8 cellular contexts compared by ENCODE assay signal in the genomic region with DNA sequence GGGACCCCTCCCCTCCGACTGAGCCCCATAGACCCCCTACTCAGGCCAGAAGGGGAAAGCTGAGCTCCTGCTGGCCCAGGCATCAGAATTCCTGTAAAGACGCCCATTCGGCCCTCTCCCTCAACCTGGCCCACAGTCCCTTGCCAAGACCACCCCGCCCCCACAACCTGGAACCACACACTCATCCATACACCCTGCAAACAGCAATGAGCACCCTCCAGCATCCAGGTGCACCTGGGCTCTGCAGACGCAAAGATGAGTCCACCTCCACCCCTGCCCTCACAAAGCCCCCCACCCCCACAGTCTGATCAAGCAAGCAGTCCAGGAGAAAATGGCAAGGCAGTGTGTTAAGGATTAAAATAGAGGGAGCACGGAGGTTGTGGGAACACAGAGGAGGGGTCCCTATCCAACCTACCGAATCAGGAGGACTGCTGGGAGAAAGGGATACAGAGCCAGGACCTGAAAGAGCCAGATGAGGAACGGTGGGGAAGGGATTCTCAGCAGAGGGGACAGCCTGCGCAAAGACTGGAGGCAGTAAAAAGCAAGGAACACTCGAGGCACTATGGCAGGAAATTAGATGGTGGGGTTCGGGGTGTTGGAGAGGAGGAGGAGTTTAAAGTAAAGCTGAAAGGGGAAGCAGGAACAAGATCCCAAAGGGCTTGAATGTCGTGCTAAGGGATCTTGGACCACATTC.
DNase-seq lines count a peak whose midpoint lies in the region; ATAC-seq and TF ChIP-seq lines count a peak whose summit lies in the region.

No MANE protein-coding gene starts in this region.

- peak overlapping the region; percentile 55 for H2BK5ac ChIP-seq in neuronal stem cell (ENCODE audit: low read length)

- peak; percentile 72 for DNase-seq in NCI-H1105 (lab: John Stamatoyannopoulos, UW)
- no peak for DNase-seq in colonic mucosa
- no peak for DNase-seq in neuronal stem cell (ENCODE audit: low spot score)
- no peak for DNase-seq in mucosa of gallbladder (ENCODE audit: low spot score)
- DNase-seq in NCI-H226, result no peak
- DNase-seq in stimulated activated CD4-positive, alpha-beta T cell treated with anti-CD3 and anti-CD28 coated beads, Interleukin-4, amount 100 ng/mL, for 24 hours, result no peak

- H3K18ac ChIP-seq in neuronal stem cell (ENCODE audit: low read length), result peak overlapping the region; percentile 92

- H3K27ac ChIP-seq in BLaER1 treated with 17β-estradiol and CSF1 and Interleukin-3, amounts not matched to agents 10 nM and 100 nM, result no peak overlapping the region
- H3K27ac ChIP-seq in colonic mucosa (peak overlapping the region; percentile 83), neuronal stem cell (replicated peaks; ENCODE audit: low read length) (no peak overlapping the region)

- intact Hi-C loops in colonic mucosa (cut with DNase I), result no loop called here

- H3K14ac ChIP-seq in neuronal stem cell (ENCODE audit: low read length), result no peak overlapping the region

- no peak for TF ChIP-seq CTCF in colonic mucosa (IDR thresholded peaks at IDR 0.05)

- H4K91ac ChIP-seq in neuronal stem cell (ENCODE audit: low read depth, low read length, poor library complexity), result no peak overlapping the region

- H3K23ac ChIP-seq in neuronal stem cell (ENCODE audit: low read depth, low read length, poor library complexity), result peak overlapping the region; percentile 95

- no peak for ATAC-seq in GM19397 (IDR thresholded peaks at IDR 0.05; ENCODE audit: unreplicated experiment)

- no peak overlapping the region for H2AK5ac ChIP-seq in neuronal stem cell (ENCODE audit: low read depth, low read length)

- H3K4me3 ChIP-seq in BLaER1 treated with 17β-estradiol and CSF1 and Interleukin-3, amounts not matched to agents 10 nM and 100 nM, result peak overlapping the region in 7 of 10 experiments; percentile 7 to 59 (median 48); a peak in 7 of 20 replicates
- H3K4me3 ChIP-seq in colonic mucosa, result peak overlapping the region; percentile 30
- peak overlapping the region; percentile 60 to 71 for H3K4me3 ChIP-seq in neuronal stem cell (ENCODE audit: low read length in 2 of 2)

- no peak overlapping the region for H4K8ac ChIP-seq in neuronal stem cell (ENCODE audit: low read depth, low read length)

- no peaks in the 10 kb centered on the region for H3K36me3 ChIP-seq in BLaER1 treated with 17β-estradiol and CSF1 and Interleukin-3, amounts not matched to agents 10 nM and 100 nM
- no peaks in the 10 kb centered on the region for H3K36me3 ChIP-seq in colonic mucosa
- no peaks in the 10 kb centered on the region for H3K36me3 ChIP-seq in neuronal stem cell (replicated peaks in 1 of 2; ENCODE audit: control insufficient read depth in 2 of 2, insufficient read depth in 2 of 2, low read length in 2 of 2)

- peaks cover 11 to 28% (median 22%) of the 10 kb centered on the region in 10 experiments for H3K4me1 ChIP-seq in BLaER1 treated with 17β-estradiol and CSF1 and Interleukin-3, amounts not matched to agents 10 nM and 100 nM
- H3K4me1 ChIP-seq in colonic mucosa (peaks cover 10% of the 10 kb centered on the region), neuronal stem cell (ENCODE audit: control insufficient read depth in 2 of 2, insufficient read depth in 1 of 2, low read depth in 1 of 2, low read length in 2 of 2) (peaks cover 23 to 31% of the 10 kb centered on the region in 2 donors)

- peaks cover 0 to 31% (median 12%) of the 10 kb centered on the region in 11 experiments; a peak in 10 of 22 replicates for H4K20me1 ChIP-seq in BLaER1 treated with 17β-estradiol and CSF1 and Interleukin-3, amounts not matched to agents 10 nM and 100 nM

- peak overlapping the region; percentile 58 to 88 (median 79); a peak in 21 of 22 replicates for H3K4me2 ChIP-seq in BLaER1 treated with 17β-estradiol and CSF1 and Interleukin-3, amounts not matched to agents 10 nM and 100 nM
- peak overlapping the region; percentile 74 for H3K4me2 ChIP-seq in neuronal stem cell (ENCODE audit: insufficient read depth, low read length, poor library complexity, severe bottlenecking)

- H2BK15ac ChIP-seq in neuronal stem cell (ENCODE audit: low read length), result no peak overlapping the region

- WGBS in neuronal stem cell (ENCODE audit: extremely low coverage in 2 of 2, insufficient read length in 2 of 2, insufficient replicate concordance in 1 of 2), 2 donors, result no CpG with 5 or more reads among the region's 12 CpGs

- H3K9ac ChIP-seq in BLaER1 treated with 17β-estradiol and CSF1 and Interleukin-3, amounts not matched to agents 10 nM and 100 nM, result no peak overlapping the region
- H3K9ac ChIP-seq in colonic mucosa (ENCODE audit: low read depth in 2 of 2, low read length in 2 of 2), result no peak overlapping the region
- H3K9ac ChIP-seq in neuronal stem cell (ENCODE audit: low read depth, low read length, poor library complexity), result peak overlapping the region; percentile 50

- H2AFZ ChIP-seq in neuronal stem cell (ENCODE audit: low read length), result peak overlapping the region; percentile 91

- no peak overlapping the region for H2BK120ac ChIP-seq in neuronal stem cell (ENCODE audit: low read depth, low read length)

- no peak overlapping the region for H2BK12ac ChIP-seq in neuronal stem cell (ENCODE audit: low read length)

- no peaks in the 10 kb centered on the region for H3K79me1 ChIP-seq in neuronal stem cell (ENCODE audit: low read depth, low read length)

- no peaks in the 10 kb centered on the region; a peak in 2 of 22 replicates for H3K9me3 ChIP-seq in BLaER1 treated with 17β-estradiol and CSF1 and Interleukin-3, amounts not matched to agents 10 nM and 100 nM (replicated peaks in 1 of 11)
- no peaks in the 10 kb centered on the region for H3K9me3 ChIP-seq in colonic mucosa
- no peaks in the 10 kb centered on the region for H3K9me3 ChIP-seq in neuronal stem cell (replicated peaks in 1 of 2; ENCODE audit: control insufficient read depth in 2 of 2, insufficient read depth in 1 of 2, low read depth in 1 of 2, low read length in 2 of 2)

- H3K4ac ChIP-seq in neuronal stem cell (ENCODE audit: low read length), result no peak overlapping the region

- H3K27me3 ChIP-seq in BLaER1 treated with 17β-estradiol and CSF1 and Interleukin-3, amounts not matched to agents 10 nM and 100 nM, result peaks cover 66 to 100% (median 90%) of the 10 kb centered on the region in 11 experiments
- H3K27me3 ChIP-seq in colonic mucosa (no peaks in the 10 kb centered on the region), neuronal stem cell (ENCODE audit: control insufficient read depth in 3 of 3, insufficient read depth in 3 of 3, low read depth in 1 of 3, low read length in 3 of 3) (no peaks in the 10 kb centered on the region)
